24 cellular contexts compared by ENCODE assay signal in genomic region chr18:22841840-22842239, GRCh38.
DNase-seq lines count a peak whose midpoint lies in the region; ATAC-seq and TF ChIP-seq lines count a peak whose summit lies in the region.
"Had no signal": no experiment of that assay in that cellular context is flagged by ENCODE, and none has a peak within 500 bp of the region (broad histone marks: within the 10 kb centered on the region; RNA-seq: fewer than 3 reads in every experiment).

No MANE protein-coding gene starts in this region.

- no peak for TF ChIP-seq EP300 in SK-N-SH (IDR thresholded peaks at IDR 0.05; ENCODE audit: borderline replicate concordance in 1 of 2, low read depth in 1 of 2, low read length in 1 of 2)

- H3K4me1 ChIP-seq in SK-N-SH (ENCODE audit: control insufficient read depth in 1 of 2, insufficient read depth in 2 of 2, low read depth in 1 of 2, low read length in 1 of 2) (peaks cover 0 to 3% of the 10 kb centered on the region in 2 experiments; a peak in 2 of 4 replicates), mucosa of descending colon (ENCODE audit: low read depth) (peaks cover 7% of the 10 kb centered on the region)

- intact Hi-C loops in mucosa of descending colon (cut with DNase I, micrococcal nuclease) = no loop called here

- WGBS in SK-N-SH (ENCODE audit: low lambda C conversion rate) = 49% methylated on average over 2 of the region's 2 CpGs

- POLR2A ChIA-PET in SK-N-SH (lab: Yijun Ruan, JAX) = no interaction called here

- H3K4me2 ChIP-seq in SK-N-SH = no peak overlapping the region
- H3K4me2 ChIP-seq: A549, BLaER1 had no signal

- H3K9me2 ChIP-seq in SK-N-SH = no peaks in the 10 kb centered on the region

- H4K20me1 ChIP-seq in SK-N-SH (ENCODE audit: insufficient read depth) = no peaks in the 10 kb centered on the region
- H4K20me1 ChIP-seq: BLaER1 had no signal

- no peak for TF ChIP-seq CTCF in SK-N-SH (IDR thresholded peaks at IDR 0.05)
- no peak for TF ChIP-seq CTCF in mucosa of descending colon (IDR thresholded peaks at IDR 0.05)

- H3K36me3 ChIP-seq in SK-N-SH (replicated peaks in 1 of 2; ENCODE audit: control insufficient read depth in 1 of 2, insufficient read depth in 2 of 2, low read length in 1 of 2) = no peaks in the 10 kb centered on the region
- H3K36me3 ChIP-seq in mucosa of descending colon (ENCODE audit: low read depth) = no peaks in the 10 kb centered on the region
- H3K36me3 ChIP-seq: BLaER1 had no signal

- no peak overlapping the region for H3K27ac ChIP-seq in SK-N-SH (ENCODE audit: low read depth in 2 of 2, low read length in 1 of 2)
- H3K27ac ChIP-seq: A549, BLaER1 had no signal

- no peak for DNase-seq in SK-N-SH
- DNase-seq in astrocyte of the hippocampus (ENCODE audit: low read depth, low spot score) = peak; percentile 72
- peak; percentile 24 for DNase-seq in fibroblast of peridontal ligament (ENCODE audit: extremely low read depth)
- DNase-seq in activated CD4-positive, CD25-positive, alpha-beta regulatory T cell treated with anti-CD3 and anti-CD28 coated beads, Interleukin-2, amount 50 U/mL, for 72 hours = no peak
- DNase-seq in NCI-H748 treated with DMSO at 0.1 percent for 48 hours (lab: John Stamatoyannopoulos, UW) = no peak
- no peak for DNase-seq in mucosa of descending colon
- DNase-seq: activated CD4-positive, alpha-beta T cell treated with anti-CD3 and anti-CD28 coated beads for 36 hours; activated CD8-positive, alpha-beta memory T cell treated with anti-CD3 and anti-CD28 coated beads for 24 hours; activated naive CD4-positive, alpha-beta T cell treated with Interleukin-2 at 50 U/mL for 16 hours; activated T-cell treated with anti-CD3 and anti-CD28 coated beads, Interleukin-2, amount 50 U/mL, for 4 hours; amniotic stem cell; central memory CD4-positive, alpha-beta T cell; foreskin melanocyte; H9; NCI-H1105; NCI-H2029; retina; T-helper 17 cell had no signal

- H3K9me3 ChIP-seq in SK-N-SH (no peaks in the 10 kb centered on the region), mucosa of descending colon (no peaks in the 10 kb centered on the region)
- H3K9me3 ChIP-seq: A549, BLaER1 had no signal

- no peaks in the 10 kb centered on the region for H3K79me2 ChIP-seq in SK-N-SH (ENCODE audit: insufficient read depth)

- TF ChIP-seq RAD21 in SK-N-SH (IDR thresholded peaks at IDR 0.05; ENCODE audit: low read length) = no peak

- no peak overlapping the region for H3K4me3 ChIP-seq in SK-N-SH (ENCODE audit: low read depth in 2 of 2, low read length in 1 of 2)
- H3K4me3 ChIP-seq in mucosa of descending colon = no peak overlapping the region
- H3K4me3 ChIP-seq: A549, BLaER1 had no signal

- no peaks in the 10 kb centered on the region for H3K27me3 ChIP-seq in SK-N-SH (ENCODE audit: insufficient read depth)
- H3K27me3 ChIP-seq: BLaER1 had no signal

- H3K9ac ChIP-seq in SK-N-SH = no peak overlapping the region
- H3K9ac ChIP-seq: BLaER1 had no signal

- H3F3A ChIP-seq in SK-N-SH (replicated peaks; ENCODE audit: insufficient read depth) = no peaks in the 10 kb centered on the region

- no peak overlapping the region for H2AFZ ChIP-seq in SK-N-SH (ENCODE audit: low read depth)

- CTCF ChIA-PET in SK-N-SH (lab: Yijun Ruan, JAX) = interaction anchor here (1.8 kb wide), 1 partner anchor 141 kb away, joined by 13 read pairs; no protein-coding TSS in a partner anchor

- ATAC-seq in SK-N-SH treated with all-trans-retinoic acid at 6 μM for 48 hours = no peak
- no peak for ATAC-seq in mucosa of descending colon
- no peak for ATAC-seq in HG03135 (IDR thresholded peaks at IDR 0.05; ENCODE audit: unreplicated experiment)
- ATAC-seq: A549; activated CD4-positive, alpha-beta T cell treated with anti-CD3 and anti-CD28 coated beads for 36 hours; activated T-cell treated with anti-CD3 and anti-CD28 coated beads, Interleukin-2, amount 50 U/mL, for 4 hours; left lobe of liver; natural killer cell treated with Interleukin-12 subunit alpha and Interleukin-12 subunit beta and Interleukin-15 and Interleukin-18, amount 100 ng/mL, for 72 hours; T-helper 17 cell had no signal

TF ChIP-seq in SK-N-SH treated with all-trans-retinoic acid at 6 μM for 48 hours, 23 proteins besides CTCF, POLR2A, EP300 and RAD21:
- TF ChIP-seq ZNF8 (CRISPR knock-in tag; IDR thresholded peaks at IDR 0.05) = no peak
- TF ChIP-seq POU6F1 (CRISPR knock-in tag; IDR thresholded peaks at IDR 0.05; ENCODE audit: borderline replicate concordance, low read depth) = no peak
- no peak for TF ChIP-seq SNAI2 (CRISPR knock-in tag; IDR thresholded peaks at IDR 0.05)
- peak; percentile 77 for TF ChIP-seq ISL1 (CRISPR knock-in tag; IDR thresholded peaks at IDR 0.05)
- no peak for TF ChIP-seq CREB5 (CRISPR knock-in tag; IDR thresholded peaks at IDR 0.05; ENCODE audit: low read depth)
TF ChIP-seq in SK-N-SH treated with all-trans-retinoic acid at 6 μM for 48 hours: peak in this region for 1.

TF ChIP-seq in SK-N-SH, 30 proteins besides CTCF, POLR2A, EP300 and RAD21:
- TF ChIP-seq RFX5 (IDR thresholded peaks at IDR 0.05; ENCODE audit: low read length) (no peak), EZH2phosphoT487 (IDR thresholded peaks at IDR 0.05; ENCODE audit: borderline replicate concordance, low read depth) (no peak), FOXM1 (IDR thresholded peaks at IDR 0.05; ENCODE audit: low read depth) (no peak), SMC3 (IDR thresholded peaks at IDR 0.05; ENCODE audit: low read depth, low read length) (no peak), RCOR1 (IDR thresholded peaks at IDR 0.05; ENCODE audit: low read length) (no peak), GABPA (IDR thresholded peaks at IDR 0.05; ENCODE audit: low read depth) (no peak), FOSL2 (IDR thresholded peaks at IDR 0.05; ENCODE audit: borderline replicate concordance, low read depth) (no peak), TCF12 (IDR thresholded peaks at IDR 0.05) (no peak), TAF1 (IDR thresholded peaks at IDR 0.05; ENCODE audit: borderline replicate concordance, low read depth, low read length) (no peak), ZBTB33 (IDR thresholded peaks at IDR 0.05; ENCODE audit: borderline replicate concordance, low read depth) (no peak), SIN3A (IDR thresholded peaks at IDR 0.05; ENCODE audit: borderline replicate concordance, low read depth, low read length) (no peak), IRF3 (IDR thresholded peaks at IDR 0.05; ENCODE audit: low read depth, low read length) (no peak), RXRA (IDR thresholded peaks at IDR 0.05; ENCODE audit: borderline replicate concordance, low read depth) (no peak), FOXJ3 (CRISPR knock-in tag; IDR thresholded peaks at IDR 0.05) (no peak), MAX (IDR thresholded peaks at IDR 0.05; ENCODE audit: low read depth) (no peak), POLR2AphosphoS5 (IDR thresholded peaks at IDR 0.05; ENCODE audit: low read depth, low read length) (no peak)

Comparison
In these comparisons a context has a peak if more than half of its experiments do, and no peak if none do; other contexts are left out.
1. DNase-seq: peak in astrocyte of the hippocampus (single experiment) and fibroblast of peridontal ligament (single experiment); none in SK-N-SH (single experiment), activated CD4-positive, CD25-positive, alpha-beta regulatory T cell treated with anti-CD3 and anti-CD28 coated beads, Interleukin-2, amount 50 U/mL, for 72 hours (single experiment), NCI-H748 treated with DMSO at 0.1 percent for 48 hours (single experiment) and mucosa of descending colon (0 of 3).